Comparison of ENCODE assay signal across 8 cellular contexts in the genomic region with DNA sequence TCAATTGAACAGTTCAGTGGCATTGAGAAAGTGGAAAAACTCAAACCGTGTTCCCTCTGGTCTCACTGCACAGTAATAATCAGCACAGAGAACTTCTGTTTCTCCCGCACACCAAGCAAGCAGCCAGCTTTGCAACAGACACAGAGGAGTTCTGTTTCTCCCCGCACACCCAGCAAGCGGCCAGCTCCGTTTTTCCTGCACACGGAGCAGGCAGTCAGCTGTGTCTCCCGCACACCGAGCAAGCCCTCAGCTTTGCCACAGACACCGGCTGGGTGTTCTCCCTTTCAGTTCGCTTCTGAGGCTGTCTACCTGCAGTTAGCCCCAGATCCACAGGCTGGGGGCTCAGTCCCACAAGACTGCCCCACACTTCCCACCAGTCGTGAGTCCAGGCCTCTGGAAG. TPM values are rescaled to one million over a fixed set of nuclear protein-coding genes. Genes with fewer than 3 reads are reported as not detected.
A peak's percentile ranks its signal among the peaks of the same experiment; 100 is the strongest.
DNase-seq lines count a peak whose midpoint lies in the region; ATAC-seq, FAIRE-seq and TF ChIP-seq lines count a peak whose summit lies in the region.
"Had no signal": no experiment of that assay in that cellular context is flagged by ENCODE, and none has a peak within 500 bp of the region (broad histone marks: within the 10 kb centered on the region; RNA-seq: fewer than 3 reads in every experiment).

No MANE protein-coding gene starts in this region.

- no peaks in the 10 kb centered on the region for H3K9me3 Mint-ChIP-seq in activated CD8-positive, alpha-beta T cell treated with anti-CD3 and anti-CD28 coated beads for 36 hours

- ATAC-seq in activated CD8-positive, alpha-beta T cell treated with anti-CD3 and anti-CD28 coated beads for 36 hours, result peak; percentile 45
- no peak for ATAC-seq in GM19328 (IDR thresholded peaks at IDR 0.05; ENCODE audit: unreplicated experiment)

- FAIRE-seq in GM12891 (lab: Jason Lieb, UNC), result peak; percentile 9

- DNase-seq in GM12891 (ENCODE audit: insufficient read length, low spot score), result no peak
- DNase-seq in activated CD8-positive, alpha-beta T cell treated with anti-CD3 and anti-CD28 coated beads for 36 hours, result no peak
- peak; percentile 43 for DNase-seq in midbrain (lab: John Stamatoyannopoulos, UW)
- DNase-seq in NCI-H526 treated with DMSO at 0.1 percent for 48 hours (lab: John Stamatoyannopoulos, UW), result no peak
- DNase-seq in D341Med (ENCODE audit: low spot score), result no peak
- DNase-seq: DMS79, KG1 had no signal

- H3K4me1 Mint-ChIP-seq in activated CD8-positive, alpha-beta T cell treated with anti-CD3 and anti-CD28 coated beads for 36 hours (ENCODE audit: low read depth), result peaks cover 13% of the 10 kb centered on the region

- no peak overlapping the region for H3K27ac Mint-ChIP-seq in activated CD8-positive, alpha-beta T cell treated with anti-CD3 and anti-CD28 coated beads for 36 hours

- intact Hi-C loops in activated CD8-positive, alpha-beta T cell treated with anti-CD3 and anti-CD28 coated beads for 36 hours (cut with micrococcal nuclease), result no loop called here

- TF ChIP-seq CTCF in activated CD8-positive, alpha-beta T cell treated with anti-CD3 and anti-CD28 coated beads for 36 hours (IDR thresholded peaks at IDR 0.05), result no peak

- CTCF ChIA-PET in activated CD8-positive, alpha-beta T cell treated with anti-CD3 and anti-CD28 coated beads for 36 hours (lab: Charles Lee), result interaction anchor here (1.5 to 1.6 kb wide), 2 partner anchors 9 to 10 kb away, joined by 4 read pairs; a partner anchor contains a TSS

- H3K4me3 Mint-ChIP-seq in activated CD8-positive, alpha-beta T cell treated with anti-CD3 and anti-CD28 coated beads for 36 hours, result peak overlapping the region; percentile 24

- H3K36me3 Mint-ChIP-seq in activated CD8-positive, alpha-beta T cell treated with anti-CD3 and anti-CD28 coated beads for 36 hours (ENCODE audit: low read depth), result no peaks in the 10 kb centered on the region

- TF ChIP-seq POLR2A in GM12891 (IDR thresholded peaks at IDR 0.05; ENCODE audit: low read depth, low read length), result no peak

- POLR2A ChIA-PET in activated CD8-positive, alpha-beta T cell treated with anti-CD3 and anti-CD28 coated beads for 36 hours (lab: Charles Lee), result interaction anchor here (1.0 kb wide), 1 partner anchor 26 kb away, joined by 3 read pairs; no protein-coding TSS in a partner anchor

- peaks cover 2% of the 10 kb centered on the region for H3K27me3 Mint-ChIP-seq in activated CD8-positive, alpha-beta T cell treated with anti-CD3 and anti-CD28 coated beads for 36 hours

TF ChIP-seq in GM12891, 5 proteins besides CTCF, POLR2A, EP300 and RAD21:
- TF ChIP-seq PAX5 (IDR thresholded peaks at IDR 0.05; ENCODE audit: insufficient read depth, low read length, severe bottlenecking) (no peak), POU2F2 (IDR thresholded peaks at IDR 0.05; ENCODE audit: low read depth, low read length) (no peak), SPI1 (IDR thresholded peaks at IDR 0.05; ENCODE audit: low read depth, low read length) (no peak), TAF1 (IDR thresholded peaks at IDR 0.05; ENCODE audit: low read depth, low read length) (no peak), POLR2AphosphoS5 (IDR thresholded peaks at IDR 0.05; ENCODE audit: low read depth, low read length) (no peak)

RNA-seq across cellular contexts. Expression of a gene that starts 9.9 kb away (rescaled TPM):
- polyA plus RNA-seq in GM12891 (2012; ENCODE audit: low read depth, missing spikeins), result 131 TPM
- 100 to 1,000 TPM; 234 to 241 TPM for total RNA-seq in activated CD8-positive, alpha-beta T cell treated with anti-CD3 and anti-CD28 coated beads for 36 hours

RNA-seq across cellular contexts. Expression of a gene that starts 31.3 kb away (rescaled TPM):
- polyA plus RNA-seq in GM12891 (2012; ENCODE audit: low read depth, missing spikeins), result 11.6 TPM
- 10 to 100 TPM; 15.0 to 16.7 TPM for total RNA-seq in activated CD8-positive, alpha-beta T cell treated with anti-CD3 and anti-CD28 coated beads for 36 hours

RNA-seq across cellular contexts. Expression of a gene that starts 39.9 kb away (rescaled TPM):
- 22.8 TPM for polyA plus RNA-seq in GM12891 (2012; ENCODE audit: low read depth, missing spikeins)
- total RNA-seq in activated CD8-positive, alpha-beta T cell treated with anti-CD3 and anti-CD28 coated beads for 36 hours, result 10 to 100 TPM; 45.8 to 48.8 TPM

RNA-seq across cellular contexts. Expression of a gene that starts 41.8 kb away (rescaled TPM):
- 16.4 TPM for polyA plus RNA-seq in GM12891 (2012; ENCODE audit: low read depth, missing spikeins)
- total RNA-seq in activated CD8-positive, alpha-beta T cell treated with anti-CD3 and anti-CD28 coated beads for 36 hours, result 10 to 100 TPM; 10.6 to 12.5 TPM

RNA-seq across cellular contexts. Expression of a gene that starts 42.3 kb away (rescaled TPM):
- 21.8 TPM for polyA plus RNA-seq in GM12891 (2012; ENCODE audit: low read depth, missing spikeins)
- total RNA-seq in activated CD8-positive, alpha-beta T cell treated with anti-CD3 and anti-CD28 coated beads for 36 hours, result 10 to 100 TPM; 59.1 to 59.3 TPM
